In genomic region chr11:72827650-72828049, GRCh38 we compare ENCODE assay signal across 1 cellular context.
TF ChIP-seq lines count a peak whose summit lies in the region.

No MANE protein-coding gene starts in this region.

TF ChIP-seq in GM12878, 131 proteins besides CTCF, POLR2A, EP300 and RAD21:
- TF ChIP-seq HDGF (IDR thresholded peaks at IDR 0.05) (peak; percentile 48; the same call in 1 of the 2 replicates), POLR2AphosphoS2 (IDR thresholded peaks at IDR 0.05; ENCODE audit: low read depth, low read length) (peak; percentile 36; the same call in 1 of the 2 replicates), MLLT1 (IDR thresholded peaks at IDR 0.05) (peak; percentile 71), RUNX3 (IDR thresholded peaks at IDR 0.05; ENCODE audit: low read length) (peak; percentile 20; the same call in 1 of the 2 replicates), FOXK2 (IDR thresholded peaks at IDR 0.05) (peak; percentile 47), RBBP5 (conservative IDR thresholded peaks at IDR 0.05) (0 out of 2 replicates have a peak, but pooled peaks have one; percentile 7)
